28 cellular contexts compared by ENCODE assay signal in genomic region chr6:133390168-133390567, GRCh38.
"Had no signal": no experiment of that assay in that cellular context is flagged by ENCODE, and none has a peak within 500 bp of the region (broad histone marks: within the 10 kb centered on the region; RNA-seq: fewer than 3 reads in every experiment).

No MANE protein-coding gene starts in this region.

- H3K4me3 ChIP-seq: stomach, suprapubic skin, testis, thoracic aorta, thyroid gland, tibial artery, tibial nerve, transverse colon, upper lobe of left lung, upper lobe of right lung, uterus, vagina had no signal

- H3K4me1 ChIP-seq: stomach, suprapubic skin, testis, thyroid gland, tibial artery, transverse colon, upper lobe of left lung, upper lobe of right lung, uterus, vagina had no signal

- H3K4me3 Mint-ChIP-seq: stimulated activated effector memory CD8-positive, alpha-beta T cell treated with anti-CD3 and anti-CD28 coated beads, Interleukin-12 subunit alpha, Interleukin-12 subunit beta, amount 100 ng/mL, for 72 hours; stimulated activated memory B cell treated with anti-CD40 and anti-IgM and Interleukin-4, amounts not matched to agents 10 μg/mL and 1 μg/mL and 100 μg/mL, for 72 hours; stimulated activated naive B cell treated with anti-CD40 and anti-IgM and Interleukin-4, amounts not matched to agents 10 μg/mL and 1 μg/mL and 100 μg/mL, for 72 hours; stimulated activated naive CD8-positive, alpha-beta T cell treated with anti-CD3 and anti-CD28 coated beads, Interleukin-15, amount 100 ng/mL, for 72 hours; stimulated activated naive CD8-positive, alpha-beta T cell treated with anti-CD3 and anti-CD28 coated beads, Interleukin-15, Interleukin-2, amounts not matched to agents 100 ng/mL and 50 ng/mL, for 24 hours; type B pancreatic cell had no signal

- H3K36me3 Mint-ChIP-seq: stimulated activated effector memory CD8-positive, alpha-beta T cell treated with anti-CD3 and anti-CD28 coated beads, Interleukin-12 subunit alpha, Interleukin-12 subunit beta, amount 100 ng/mL, for 72 hours; stimulated activated memory B cell treated with anti-CD40 and anti-IgM and Interleukin-4, amounts not matched to agents 10 μg/mL and 1 μg/mL and 100 μg/mL, for 72 hours; stimulated activated naive B cell treated with anti-CD40 and anti-IgM and Interleukin-4, amounts not matched to agents 10 μg/mL and 1 μg/mL and 100 μg/mL, for 72 hours; type B pancreatic cell had no signal

- DNase-seq: stimulated activated CD4-positive, alpha-beta T cell treated with anti-CD3 and anti-CD28 coated beads, Interleukin-2, amount 100 ng/mL, for 48 hours; stimulated activated CD4-positive, alpha-beta T cell treated with anti-CD3 and anti-CD28 coated beads, Interleukin-4, amount 100 ng/mL, for 1 hour; stimulated activated CD4-positive, alpha-beta T cell treated with anti-CD3 and anti-CD28 coated beads, Interleukin-4, amount 100 ng/mL, for 24 hours; stimulated activated CD4-positive, alpha-beta T cell treated with anti-CD3 and anti-CD28 coated beads, Interleukin-4, amount 100 ng/mL, for 4 hours; stimulated activated CD8-positive, alpha-beta memory T cell treated with anti-CD3 and anti-CD28 coated beads, Interleukin-4, amount 100 ng/mL, for 48 hours; stimulated activated naive B cell treated with anti-CD40 and anti-IgM and Interleukin-4, amounts not matched to agents 10 μg/mL and 1 μg/mL and 100 μg/mL, for 72 hours; stimulated activated naive CD4-positive, alpha-beta T cell; stimulated activated naive CD4-positive, alpha-beta T cell treated with Interleukin-2 at 50 U/mL for 16 hours; stimulated activated naive CD8-positive, alpha-beta T cell treated with anti-CD3 and anti-CD28 coated beads, Interleukin-15, amount 100 ng/mL, for 72 hours; stimulated activated naive CD8-positive, alpha-beta T cell treated with anti-CD3 and anti-CD28 coated beads, Interleukin-15, Interleukin-2, amounts not matched to agents 100 U/mL and 50 U/mL, for 24 hours; stomach; substantia nigra; testis; thyroid gland; tibial artery; transverse colon; trophoblast cell; upper lobe of left lung; upper lobe of right lung; uterus had no signal

- H3K27me3 Mint-ChIP-seq: stimulated activated naive CD8-positive, alpha-beta T cell treated with anti-CD3 and anti-CD28 coated beads, Interleukin-15, amount 100 ng/mL, for 72 hours; stimulated activated naive CD8-positive, alpha-beta T cell treated with anti-CD3 and anti-CD28 coated beads, Interleukin-15, Interleukin-2, amounts not matched to agents 100 ng/mL and 50 ng/mL, for 24 hours; type B pancreatic cell had no signal

- H3K36me3 ChIP-seq: stomach, suprapubic skin, thoracic aorta, thyroid gland, tibial artery, tibial nerve, transverse colon, upper lobe of left lung, upper lobe of right lung, uterus, vagina had no signal

- H3K27me3 ChIP-seq: stomach, suprapubic skin, testis, thyroid gland, tibial artery, tibial nerve, transverse colon, upper lobe of left lung, upper lobe of right lung, uterus, vagina had no signal

- ATAC-seq: stimulated activated effector memory CD8-positive, alpha-beta T cell treated with anti-CD3 and anti-CD28 coated beads, Interleukin-12 subunit alpha, Interleukin-12 subunit beta, amount 100 ng/mL, for 72 hours; stimulated activated memory B cell treated with anti-CD40 and anti-IgM and Interleukin-4, amounts not matched to agents 10 μg/mL and 1 μg/mL and 100 μg/mL, for 72 hours; stimulated activated naive B cell treated with anti-CD40 and anti-IgM and Interleukin-4, amounts not matched to agents 10 μg/mL and 1 μg/mL and 100 μg/mL, for 72 hours; stimulated activated naive CD8-positive, alpha-beta T cell treated with anti-CD3 and anti-CD28 coated beads, Interleukin-15, amount 100 ng/mL, for 72 hours; stimulated activated naive CD8-positive, alpha-beta T cell treated with anti-CD3 and anti-CD28 coated beads, Interleukin-15, Interleukin-2, amounts not matched to agents 100 U/mL and 50 U/mL, for 24 hours; upper lobe of right lung had no signal

- H3K9me3 ChIP-seq: stomach, suprapubic skin, testis, thoracic aorta, thyroid gland, tibial artery, tibial nerve, transverse colon, upper lobe of left lung, upper lobe of right lung, uterus, vagina had no signal

- H3K9me3 Mint-ChIP-seq: stimulated activated effector memory CD8-positive, alpha-beta T cell treated with anti-CD3 and anti-CD28 coated beads, Interleukin-12 subunit alpha, Interleukin-12 subunit beta, amount 100 ng/mL, for 72 hours; stimulated activated memory B cell treated with anti-CD40 and anti-IgM and Interleukin-4, amounts not matched to agents 10 μg/mL and 1 μg/mL and 100 μg/mL, for 72 hours; stimulated activated naive B cell treated with anti-CD40 and anti-IgM and Interleukin-4, amounts not matched to agents 10 μg/mL and 1 μg/mL and 100 μg/mL, for 72 hours; stimulated activated naive CD8-positive, alpha-beta T cell treated with anti-CD3 and anti-CD28 coated beads, Interleukin-15, amount 100 ng/mL, for 72 hours; stimulated activated naive CD8-positive, alpha-beta T cell treated with anti-CD3 and anti-CD28 coated beads, Interleukin-15, Interleukin-2, amounts not matched to agents 100 ng/mL and 50 ng/mL, for 24 hours; type B pancreatic cell had no signal

- H3K27ac ChIP-seq: stomach, suprapubic skin, testis, thoracic aorta, thyroid gland, tibial artery, tibial nerve, transverse colon, upper lobe of left lung, upper lobe of right lung, uterus, vagina had no signal

- H3K27ac Mint-ChIP-seq: stimulated activated effector memory CD8-positive, alpha-beta T cell treated with anti-CD3 and anti-CD28 coated beads, Interleukin-12 subunit alpha, Interleukin-12 subunit beta, amount 100 ng/mL, for 72 hours; stimulated activated memory B cell treated with anti-CD40 and anti-IgM and Interleukin-4, amounts not matched to agents 10 μg/mL and 1 μg/mL and 100 μg/mL, for 72 hours; stimulated activated naive B cell treated with anti-CD40 and anti-IgM and Interleukin-4, amounts not matched to agents 10 μg/mL and 1 μg/mL and 100 μg/mL, for 72 hours; stimulated activated naive CD8-positive, alpha-beta T cell treated with anti-CD3 and anti-CD28 coated beads, Interleukin-15, Interleukin-2, amounts not matched to agents 100 ng/mL and 50 ng/mL, for 24 hours; type B pancreatic cell had no signal

- H3K4me1 Mint-ChIP-seq: stimulated activated effector memory CD8-positive, alpha-beta T cell treated with anti-CD3 and anti-CD28 coated beads, Interleukin-12 subunit alpha, Interleukin-12 subunit beta, amount 100 ng/mL, for 72 hours; stimulated activated memory B cell treated with anti-CD40 and anti-IgM and Interleukin-4, amounts not matched to agents 10 μg/mL and 1 μg/mL and 100 μg/mL, for 72 hours; stimulated activated naive B cell treated with anti-CD40 and anti-IgM and Interleukin-4, amounts not matched to agents 10 μg/mL and 1 μg/mL and 100 μg/mL, for 72 hours; stimulated activated naive CD8-positive, alpha-beta T cell treated with anti-CD3 and anti-CD28 coated beads, Interleukin-15, amount 100 ng/mL, for 72 hours had no signal
